Comparison of ENCODE assay signal across 13 cellular contexts in the genomic region with DNA sequence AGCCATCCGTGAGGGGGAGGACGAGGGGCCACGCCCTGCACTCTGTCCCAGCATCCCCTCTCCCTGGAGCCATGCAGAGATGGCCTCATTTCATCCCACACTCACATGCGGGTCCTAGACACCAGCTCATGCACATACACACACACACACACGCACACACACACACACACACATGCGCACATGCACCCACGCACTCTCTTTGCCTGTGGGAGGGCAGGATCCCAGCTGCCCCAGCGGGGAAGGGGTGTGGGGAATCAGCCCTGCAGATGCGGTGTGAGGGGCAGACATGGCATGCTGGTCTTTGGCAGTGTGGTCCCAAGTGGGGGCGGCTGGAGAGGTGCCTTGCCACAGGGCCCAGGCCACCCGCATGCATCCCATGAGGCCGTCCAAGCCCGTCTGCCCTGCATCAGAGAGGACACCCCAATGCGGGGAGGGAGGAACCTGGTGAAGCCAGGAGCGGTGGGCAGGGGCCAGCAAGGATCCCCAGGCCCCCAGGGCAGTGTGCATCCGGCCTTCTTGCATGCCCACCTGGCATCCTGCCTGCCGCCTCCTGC.
DNase-seq lines count a peak whose midpoint lies in the region; ATAC-seq, FAIRE-seq and TF ChIP-seq lines count a peak whose summit lies in the region.
"Had no signal": no experiment of that assay in that cellular context is flagged by ENCODE, and none has a peak within 500 bp of the region (broad histone marks: within the 10 kb centered on the region; RNA-seq: fewer than 3 reads in every experiment).

No MANE protein-coding gene starts in this region.

- no peak overlapping the region for H3K9ac ChIP-seq in H1 (replicated peaks in 1 of 4; ENCODE audit: extremely low read depth in 1 of 4, low read depth in 3 of 4, low read length in 3 of 4)

- 0 out of 2 replicates have a peak overlapping the region, but pooled peaks have one; percentile 31 for H2BK15ac ChIP-seq in H1 (ENCODE audit: low read length)

- no peaks in the 10 kb centered on the region for H3K23me2 ChIP-seq in H1 (ENCODE audit: low read depth, low read length)

- H3K4me1 ChIP-seq in left ventricle myocardium inferior = peaks cover 12% of the 10 kb centered on the region
- peaks cover 0 to 21% (median 4%) of the 10 kb centered on the region in 4 experiments; a peak in 5 of 7 replicates for H3K4me1 ChIP-seq in H1 (replicated peaks in 1 of 4; ENCODE audit: control insufficient read depth in 3 of 4, insufficient read depth in 4 of 4, low read length in 3 of 4)

- H3K4me2 ChIP-seq in H1 (ENCODE audit: insufficient read depth in 1 of 2, low read depth in 2 of 2, low read length in 2 of 2) = no peak overlapping the region

- no peak overlapping the region for H3K4me3 ChIP-seq in left ventricle myocardium inferior
- H3K4me3 ChIP-seq in H1 (ENCODE audit: extremely low read depth in 1 of 4, insufficient read depth in 2 of 4, low read depth in 3 of 4, low read length in 4 of 4) = no peak overlapping the region
- H3K4me3 ChIP-seq: gastrocnemius medialis, upper lobe of left lung had no signal

- no peak overlapping the region for H2AK5ac ChIP-seq in H1 (ENCODE audit: low read depth, low read length)

- 0 out of 2 replicates have a peak overlapping the region, but pooled peaks have one; percentile 52 for H2BK5ac ChIP-seq in H1 (ENCODE audit: low read depth, low read length)

- no peak for ATAC-seq in Right ventricle myocardium superior (ENCODE audit: poor library complexity)
- ATAC-seq in HG03432 (IDR thresholded peaks at IDR 0.05; ENCODE audit: unreplicated experiment) = peak; percentile 18

- TF ChIP-seq RAD21 in H1 (IDR thresholded peaks at IDR 0.05 in 1 of 2, conservative IDR thresholded peaks at IDR 0.05 in 1 of 2; ENCODE audit: low read depth in 2 of 2, low read length in 2 of 2) = no peak

- no peak overlapping the region for H2AFZ ChIP-seq in H1 (ENCODE audit: low read length)

- no peak overlapping the region for H3K23ac ChIP-seq in H1 (ENCODE audit: insufficient read length)

- H3K9me3 ChIP-seq in left ventricle myocardium inferior (replicated peaks) = no peaks in the 10 kb centered on the region
- no peaks in the 10 kb centered on the region for H3K9me3 ChIP-seq in H1 (ENCODE audit: insufficient read depth in 2 of 2, low read depth in 1 of 2, low read length in 1 of 2)
- H3K9me3 ChIP-seq: gastrocnemius medialis, upper lobe of left lung had no signal

- H3K4me1 Mint-ChIP-seq in osteocyte (ENCODE audit: unreplicated experiment) = peaks cover 6% of the 10 kb centered on the region

- H3K27ac ChIP-seq in left ventricle myocardium inferior (replicated peaks) (no peak overlapping the region), H1 (ENCODE audit: low read depth, low read length) (no peak overlapping the region)
- H3K27ac ChIP-seq: gastrocnemius medialis, upper lobe of left lung, VCaP had no signal

- no peak for TF ChIP-seq CTCF in left ventricle myocardium inferior (IDR thresholded peaks at IDR 0.05; ENCODE audit: borderline replicate concordance)
- TF ChIP-seq CTCF in H1 (IDR thresholded peaks at IDR 0.05; ENCODE audit: control extremely low read depth in 1 of 3, insufficient read depth in 1 of 3, low read depth in 1 of 3, low read length in 3 of 3) = no peak
- no peak for TF ChIP-seq CTCF in osteocyte (IDR thresholded peaks at IDR 0.05)

- no peaks in the 10 kb centered on the region for H3K27me3 ChIP-seq in left ventricle myocardium inferior (ENCODE audit: low read depth)
- H3K27me3 ChIP-seq in H1 (replicated peaks in 1 of 4; ENCODE audit: control insufficient read depth in 3 of 4, extremely low read depth in 1 of 4, insufficient read depth in 3 of 4, low read length in 3 of 4) = no peaks in the 10 kb centered on the region
- H3K27me3 ChIP-seq: gastrocnemius medialis, upper lobe of left lung had no signal

- H3K14ac ChIP-seq in H1 (ENCODE audit: insufficient read length) = no peak overlapping the region

- H4K20me1 ChIP-seq in H1 (replicated peaks in 1 of 2; ENCODE audit: control insufficient read depth in 1 of 2, insufficient read depth in 2 of 2, low read length in 2 of 2) = no peaks in the 10 kb centered on the region

- no peak for TF ChIP-seq EP300 in H1 (IDR thresholded peaks at IDR 0.05; ENCODE audit: borderline replicate concordance in 1 of 2, low read depth in 2 of 2, low read length in 2 of 2)

- no peak overlapping the region for H2BK120ac ChIP-seq in H1 (replicated peaks; ENCODE audit: low read depth, low read length)

- peaks cover 3% of the 10 kb centered on the region; the same call in 1 of the 2 replicates for H3K79me1 ChIP-seq in H1 (ENCODE audit: low read depth, low read length)

- peak overlapping the region; percentile 38 for H4K91ac ChIP-seq in H1 (replicated peaks; ENCODE audit: insufficient read length, low read length)

- in situ Hi-C loops in KBM-7 (cut with MboI; ENCODE audit: low pct_unique_long_range_greater_than_20kb, low sequenced_read_pairs) = loop anchor here (25.0 kb wide), 1 partner anchor 208 kb away; the partner anchor contains the start of gene FAM53B

- intact Hi-C loops in Right ventricle myocardium superior (cut with DNase I) = no loop called here
- intact Hi-C loops in left ventricle myocardium inferior (cut with micrococcal nuclease) = loop anchor here (10.0 kb wide), 1 partner anchor 295 kb away; no protein-coding TSS in a partner anchor

- FAIRE-seq in H1 (lab: Jason Lieb, UNC) (no peak), frontal cortex (lab: Jason Lieb, UNC) (no peak)
- FAIRE-seq: kidney had no signal

- H2BK12ac ChIP-seq in H1 (ENCODE audit: low read depth, low read length) = no peak overlapping the region; the same call in 1 of the 2 replicates

- H3K56ac ChIP-seq in H1 (replicated peaks; ENCODE audit: insufficient read length, low read depth, low read length) = no peak overlapping the region

- H3K9me3 Mint-ChIP-seq in osteocyte (ENCODE audit: unreplicated experiment) = no peaks in the 10 kb centered on the region
- H3K9me3 Mint-ChIP-seq: nephron progenitor cell had no signal

- no peaks in the 10 kb centered on the region for H3K36me3 ChIP-seq in left ventricle myocardium inferior
- no peaks in the 10 kb centered on the region for H3K36me3 ChIP-seq in H1 (ENCODE audit: control insufficient read depth in 2 of 4, insufficient read depth in 4 of 4, low read length in 3 of 4)
- H3K36me3 ChIP-seq: gastrocnemius medialis, upper lobe of left lung had no signal

- POLR2A ChIA-PET in H1 (lab: Charles Lee; ENCODE audit: partially characterized antibody) = interaction anchor here (0.6 to 1.3 kb wide), 2 partner anchors 30 to 111 kb away, joined by 3 read pairs; partner anchors contain the start of gene OAT

- H3K36me3 Mint-ChIP-seq in osteocyte (ENCODE audit: unreplicated experiment) = no peaks in the 10 kb centered on the region

- H2BK20ac ChIP-seq in H1 (ENCODE audit: low read length) = peak overlapping the region; percentile 18; the same call in 1 of the 2 replicates

- H3K18ac ChIP-seq in H1 (ENCODE audit: extremely low read depth, low read length) = no peak overlapping the region

- H4K8ac ChIP-seq in H1 (ENCODE audit: extremely low read depth, insufficient read depth, low read length) = no peak overlapping the region; the same call in 1 of the 2 replicates

- no peak overlapping the region for H3K27ac Mint-ChIP-seq in osteocyte (ENCODE audit: unreplicated experiment)
- H3K27ac Mint-ChIP-seq: nephron progenitor cell had no signal

- H3K79me2 ChIP-seq in H1 (ENCODE audit: control insufficient read depth in 1 of 2, insufficient read depth in 2 of 2, low read length in 2 of 2) = no peaks in the 10 kb centered on the region

- no peak overlapping the region for H4K5ac ChIP-seq in H1 (ENCODE audit: insufficient read length, low read depth, low read length)

- H3K4me3 Mint-ChIP-seq in osteocyte (ENCODE audit: unreplicated experiment) = no peak overlapping the region
- H3K4me3 Mint-ChIP-seq: nephron progenitor cell had no signal

- CTCF ChIA-PET in H1 (lab: Charles Lee; ENCODE audit: partially characterized antibody) = interaction anchor here (0.7 to 38.0 kb wide), 34 partner anchors 8 to 632 kb away, joined by 3 to 681 read pairs (median 4); partner anchors contain the start of gene FAM53B

- no peaks in the 10 kb centered on the region for H3K27me3 Mint-ChIP-seq in osteocyte (ENCODE audit: unreplicated experiment)

- no peak overlapping the region for H3K4ac ChIP-seq in H1 (replicated peaks; ENCODE audit: insufficient read length, low read depth, low read length)

- DNase-seq in Right ventricle myocardium superior = peak; percentile 17
- DNase-seq in left ventricle myocardium inferior = no peak
- no peak for DNase-seq in H1 (ENCODE audit: low read depth in 1 of 2, low spot score in 2 of 2)
- no peak for DNase-seq in KBM-7
- DNase-seq in osteocyte (ENCODE audit: extremely low spot score, unreplicated experiment) = no peak
- DNase-seq in frontal cortex (ENCODE audit: low spot score in 2 of 2) = no peak
- DNase-seq in activated T-cell treated with anti-CD3 and anti-CD28 coated beads for 4 hours = no peak

- WGBS in H1 (ENCODE audit: extremely low coverage in 1 of 2, insufficient coverage in 1 of 2, insufficient read length in 1 of 2, insufficient replicate concordance in 2 of 2, low coverage in 1 of 2, low lambda C conversion rate in 2 of 2, missing lambda C conversion rate in 1 of 2), 2 experiments = 73% methylated on average over 17 of the region's 17 CpGs; no CpG with 5 or more reads in 1 of the 2 experiments

- TF ChIP-seq POLR2A in H1 (IDR thresholded peaks at IDR 0.05; ENCODE audit: control extremely low read depth in 1 of 2, low read depth in 2 of 2, low read length in 2 of 2) = no peak

TF ChIP-seq in H1, 55 proteins besides CTCF, POLR2A, EP300 and RAD21:
- TF ChIP-seq CTBP2 (IDR thresholded peaks at IDR 0.05; ENCODE audit: borderline replicate concordance, insufficient read depth, insufficient read length, low read length) (no peak), EGR1 (IDR thresholded peaks at IDR 0.05; ENCODE audit: borderline replicate concordance, low read depth, low read length) (no peak), CEBPB (IDR thresholded peaks at IDR 0.05; ENCODE audit: low read depth, low read length) (no peak), EZH2 (IDR thresholded peaks at IDR 0.05; ENCODE audit: low read depth, low read length, severe bottlenecking) (no peak), FOSL1 (IDR thresholded peaks at IDR 0.05; ENCODE audit: insufficient read depth, low read depth, low read length) (no peak), CBX8 (IDR thresholded peaks at IDR 0.05; ENCODE audit: borderline replicate concordance, low read depth, low read length) (no peak), HDAC6 (IDR thresholded peaks at IDR 0.05; ENCODE audit: low read depth, low read length) (no peak)
TF ChIP-seq in H1: peak in this region for 0.
